Comparison of ENCODE assay signal across 28 cellular contexts in genomic region chr2:157321514-157321913, GRCh38. TPM values are rescaled to one million over a fixed set of nuclear protein-coding genes. Genes with fewer than 3 reads are reported as not detected.
DNase-seq lines count a peak whose midpoint lies in the region; FAIRE-seq and TF ChIP-seq lines count a peak whose summit lies in the region.
"Had no signal": no experiment of that assay in that cellular context is flagged by ENCODE, and none has a peak within 500 bp of the region (broad histone marks: within the 10 kb centered on the region; RNA-seq: fewer than 3 reads in every experiment).

No MANE protein-coding gene starts in this region.

- no TSS peak for BruUV-seq in OCI-LY7 (replicated peaks; lab: Mats Ljungman, UMichigan)

- H3K23ac ChIP-seq in H1 (ENCODE audit: insufficient read length), result no peak overlapping the region

- peak overlapping the region; percentile 12; the same call in 1 of the 2 replicates for H2AFZ ChIP-seq in OCI-LY7 (ENCODE audit: low read length)
- H2AFZ ChIP-seq in H1 (ENCODE audit: low read length), result no peak overlapping the region
- H2AFZ ChIP-seq: PC-9 had no signal

- H2AK5ac ChIP-seq in H1 (ENCODE audit: low read depth, low read length), result no peak overlapping the region

- H3K14ac ChIP-seq in H1 (ENCODE audit: insufficient read length), result no peak overlapping the region

- H2BK15ac ChIP-seq in H1 (ENCODE audit: low read length), result no peak overlapping the region

- TF ChIP-seq POLR2A in H1 (IDR thresholded peaks at IDR 0.05; ENCODE audit: control extremely low read depth in 1 of 2, low read depth in 2 of 2, low read length in 2 of 2), result no peak

- H3K27ac ChIP-seq in OCI-LY7 (ENCODE audit: low read depth, low read length, poor library complexity, severe bottlenecking), result no peak overlapping the region
- H3K27ac ChIP-seq in H1 (ENCODE audit: low read depth, low read length), result no peak overlapping the region
- peak overlapping the region; percentile 97 for H3K27ac ChIP-seq in substantia nigra (ENCODE audit: low read depth, low read length, poor library complexity, severe bottlenecking)
- no peak overlapping the region for H3K27ac ChIP-seq in colonic mucosa
- H3K27ac ChIP-seq: 22Rv1, cardiac muscle cell, KMS-11, pancreas, PC-9, upper lobe of left lung, WERI-Rb-1 had no signal

- H2BK20ac ChIP-seq in H1 (ENCODE audit: low read length), result no peak overlapping the region

- no peak overlapping the region for H3K4ac ChIP-seq in H1 (replicated peaks; ENCODE audit: insufficient read length, low read depth, low read length)

- 90 to 100% methylated on average over 1 to 2 of the region's 2 CpGs for WGBS in H1 (ENCODE audit: extremely low coverage in 1 of 2, insufficient coverage in 1 of 2, insufficient read length in 1 of 2, insufficient replicate concordance in 2 of 2, low coverage in 1 of 2, low lambda C conversion rate in 2 of 2, missing lambda C conversion rate in 1 of 2), 2 experiments

- H3K9me2 ChIP-seq in OCI-LY7 (ENCODE audit: insufficient read depth, low read length), result no peaks in the 10 kb centered on the region

- H3K27me3 ChIP-seq in H1 (replicated peaks in 1 of 4; ENCODE audit: control insufficient read depth in 3 of 4, extremely low read depth in 1 of 4, insufficient read depth in 3 of 4, low read length in 3 of 4) (no peaks in the 10 kb centered on the region), colonic mucosa (no peaks in the 10 kb centered on the region)
- H3K27me3 ChIP-seq: cardiac muscle cell, pancreas, upper lobe of left lung had no signal

- POLR2A ChIA-PET in OCI-LY7 (lab: Charles Lee) (no interaction called here), H1 (lab: Charles Lee; ENCODE audit: partially characterized antibody) (no interaction called here)

- H4K8ac ChIP-seq in H1 (ENCODE audit: extremely low read depth, insufficient read depth, low read length), result no peak overlapping the region

- H3K23me2 ChIP-seq in H1 (ENCODE audit: low read depth, low read length), result no peaks in the 10 kb centered on the region

- no peak overlapping the region for H4K5ac ChIP-seq in H1 (ENCODE audit: insufficient read length, low read depth, low read length)

- no peak overlapping the region for H4K91ac ChIP-seq in H1 (replicated peaks; ENCODE audit: insufficient read length, low read length)

- FAIRE-seq in H1 (lab: Jason Lieb, UNC), result no peak
- FAIRE-seq: astrocyte, pancreas had no signal

- H3K9ac ChIP-seq in H1 (replicated peaks in 1 of 4; ENCODE audit: extremely low read depth in 1 of 4, low read depth in 3 of 4, low read length in 3 of 4) (no peak overlapping the region), colonic mucosa (ENCODE audit: low read depth in 2 of 2, low read length in 2 of 2) (no peak overlapping the region)
- H3K9ac ChIP-seq: KMS-11 had no signal

- H3K4me2 ChIP-seq in OCI-LY7 (ENCODE audit: low read length) (no peak overlapping the region), H1 (ENCODE audit: insufficient read depth in 1 of 2, low read depth in 2 of 2, low read length in 2 of 2) (no peak overlapping the region)
- H3K4me2 ChIP-seq: KMS-11, PC-9 had no signal

- no peak overlapping the region for H2BK5ac ChIP-seq in H1 (ENCODE audit: low read depth, low read length)

- intact Hi-C loops in OCI-LY7 (cut with micrococcal nuclease; ENCODE audit: unreplicated experiment) (no loop called here), colonic mucosa (cut with DNase I) (loop anchor here (10.0 kb wide), 1 partner anchor 693 kb away; no protein-coding TSS in a partner anchor)

- no peak overlapping the region for H2BK12ac ChIP-seq in H1 (ENCODE audit: low read depth, low read length)

- H3K79me1 ChIP-seq in H1 (ENCODE audit: low read depth, low read length), result no peaks in the 10 kb centered on the region

- TF ChIP-seq CTCF in OCI-LY7 (conservative IDR thresholded peaks at IDR 0.05; ENCODE audit: low read length), result no peak
- TF ChIP-seq CTCF in H1 (IDR thresholded peaks at IDR 0.05; ENCODE audit: control extremely low read depth in 1 of 3, insufficient read depth in 1 of 3, low read depth in 1 of 3, low read length in 3 of 3), result no peak
- TF ChIP-seq CTCF in colonic mucosa (IDR thresholded peaks at IDR 0.05), result no peak

- H4K20me1 ChIP-seq in OCI-LY7 (ENCODE audit: insufficient read depth, low read length), result no peaks in the 10 kb centered on the region
- H4K20me1 ChIP-seq in H1 (replicated peaks in 1 of 2; ENCODE audit: control insufficient read depth in 1 of 2, insufficient read depth in 2 of 2, low read length in 2 of 2), result no peaks in the 10 kb centered on the region

- CTCF ChIA-PET in OCI-LY7 (lab: Charles Lee; ENCODE audit: unreplicated experiment) (no interaction called here), H1 (lab: Charles Lee; ENCODE audit: partially characterized antibody) (interaction anchor here (3.6 to 4.5 kb wide), 2 partner anchors 14 to 15 kb away, joined by 21 to 24 read pairs; no protein-coding TSS in a partner anchor)

- H3K4me3 ChIP-seq in OCI-LY7 (ENCODE audit: low read depth, low read length, poor library complexity, severe bottlenecking), result no peak overlapping the region
- H3K4me3 ChIP-seq in H1 (ENCODE audit: extremely low read depth in 1 of 4, insufficient read depth in 2 of 4, low read depth in 3 of 4, low read length in 4 of 4), result no peak overlapping the region
- H3K4me3 ChIP-seq in colonic mucosa, result no peak overlapping the region
- H3K4me3 ChIP-seq: cardiac muscle cell, pancreas, PC-9, upper lobe of left lung had no signal

- no peak overlapping the region for H3K56ac ChIP-seq in H1 (replicated peaks; ENCODE audit: insufficient read length, low read depth, low read length)

- no peak overlapping the region for H2BK120ac ChIP-seq in H1 (replicated peaks; ENCODE audit: low read depth, low read length)

- DNase-seq in DMS53 (lab: John Stamatoyannopoulos, UW) (peak; percentile 30), DMS53 treated with DMSO at 0.1 percent for 48 hours (lab: John Stamatoyannopoulos, UW; ENCODE audit: unreplicated experiment) (no peak), OCI-LY7 (ENCODE audit: low spot score) (no peak), H1 (ENCODE audit: low read depth in 1 of 2, low spot score in 2 of 2) (no peak), substantia nigra (lab: John Stamatoyannopoulos, UW) (no peak), colonic mucosa (no peak), GDM1 (lab: John Stamatoyannopoulos, UW) (no peak), NCI-H1417 (lab: John Stamatoyannopoulos, UW) (no peak)
- DNase-seq: activated CD4-positive, alpha-beta T cell treated with anti-CD3 and anti-CD28 coated beads for 48 hours; activated naive CD4-positive, alpha-beta T cell treated with anti-CD3 and anti-CD28 coated beads, Interleukin-2, amount 50 U/mL, for 16 hours; CD4-positive, CD25-positive, alpha-beta regulatory T cell; cortex of kidney; erythroblast; HFFc6; immature natural killer cell; NCI-H1694 treated with DMSO at 0.1 percent for 48 hours; NCI-H446 treated with DMSO at 0.1 percent for 48 hours; nephron progenitor cell; pancreas; PC-9; retina; upper lobe of left lung; WERI-Rb-1 had no signal

- H3K9me3 ChIP-seq in OCI-LY7 (ENCODE audit: low read length) (no peaks in the 10 kb centered on the region), H1 (ENCODE audit: insufficient read depth in 2 of 2, low read depth in 1 of 2, low read length in 1 of 2) (no peaks in the 10 kb centered on the region), colonic mucosa (no peaks in the 10 kb centered on the region)
- H3K9me3 ChIP-seq: pancreas, upper lobe of left lung had no signal

- H3K36me3 ChIP-seq in OCI-LY7 (ENCODE audit: insufficient read depth, low read length) (no peaks in the 10 kb centered on the region), H1 (ENCODE audit: control insufficient read depth in 2 of 4, insufficient read depth in 4 of 4, low read length in 3 of 4) (no peaks in the 10 kb centered on the region), colonic mucosa (no peaks in the 10 kb centered on the region)
- H3K36me3 ChIP-seq: cardiac muscle cell, pancreas, upper lobe of left lung, WERI-Rb-1 had no signal

- TF ChIP-seq RAD21 in H1 (IDR thresholded peaks at IDR 0.05 in 1 of 2, conservative IDR thresholded peaks at IDR 0.05 in 1 of 2; ENCODE audit: low read depth in 2 of 2, low read length in 2 of 2), result no peak

- no peak for TF ChIP-seq EP300 in H1 (IDR thresholded peaks at IDR 0.05; ENCODE audit: borderline replicate concordance in 1 of 2, low read depth in 2 of 2, low read length in 2 of 2)

- H3K4me1 ChIP-seq in OCI-LY7 (ENCODE audit: insufficient read depth, low read length, poor library complexity, severe bottlenecking) (peaks cover 5% of the 10 kb centered on the region), H1 (replicated peaks in 1 of 4; ENCODE audit: control insufficient read depth in 3 of 4, insufficient read depth in 4 of 4, low read length in 3 of 4) (peaks cover 0 to 9% (median 5%) of the 10 kb centered on the region in 4 experiments; a peak in 6 of 7 replicates), colonic mucosa (no peaks in the 10 kb centered on the region)
- H3K4me1 ChIP-seq: pancreas, upper lobe of left lung had no signal

- H3K18ac ChIP-seq in H1 (ENCODE audit: extremely low read depth, low read length), result no peak overlapping the region

- no peaks in the 10 kb centered on the region for H3K79me2 ChIP-seq in OCI-LY7 (ENCODE audit: insufficient read depth, low read depth, low read length)
- no peaks in the 10 kb centered on the region for H3K79me2 ChIP-seq in H1 (ENCODE audit: control insufficient read depth in 1 of 2, insufficient read depth in 2 of 2, low read length in 2 of 2)

TF ChIP-seq in H1, 55 proteins besides CTCF, POLR2A, EP300 and RAD21:
- TF ChIP-seq RFX5 (IDR thresholded peaks at IDR 0.05; ENCODE audit: borderline replicate concordance, low read depth, low read length) (no peak), CEBPB (IDR thresholded peaks at IDR 0.05; ENCODE audit: low read depth, low read length) (0 out of 2 replicates have a peak, but pooled peaks have one; percentile 18)

RNA-seq across cellular contexts. Expression of gene ERMN, which starts 4.1 kb away (rescaled TPM):
- 1.4 and 2.2 TPM in 2 replicates for total RNA-seq in OCI-LY7 (2014; rRNA removed; shearing (Covaris generic))
- total RNA-seq in OCI-LY7 (2022), result 2.1 and 3.7 TPM in 2 replicates
- not detected in 2 replicates for total RNA-seq in H1 (2021; fragmentation: NEBNext Ultra II Directional; extraction: Animal tissue kit (Norgen Biotek cat#: 25700))
- polyA plus RNA-seq in H1 (2011; rRNA removed), result 0.02 and 0.11 TPM in 2 replicates
- 0.06 TPM for polyA plus RNA-seq in H1 (2011; cell fraction: cytosol; rRNA removed)
- 0.03 TPM for polyA plus RNA-seq in H1 (2011; cell fraction: nucleus; rRNA removed)
- polyA plus RNA-seq in H1 (2012, experiment 1 of 2), result 0.17 to 0.40 TPM (median 0.37 TPM) in 3 of 4 replicates, not detected in the other
- not detected for polyA plus RNA-seq in H1 (2012, experiment 2 of 2)
- 0.28 TPM for polyA plus RNA-seq in H1 (2013, experiment 1 of 2)
- polyA plus RNA-seq in H1 (2013, experiment 2 of 2), result 0.06 TPM
- 0.07 and 0.13 TPM in 2 replicates for polyA minus RNA-seq in H1 (2011; rRNA and poly(A)+ RNA removed)
- not detected for polyA minus RNA-seq in H1 (2011; cell fraction: cytosol; rRNA and poly(A)+ RNA removed)
- 1.8 TPM for polyA minus RNA-seq in H1 (2011; cell fraction: nucleus; rRNA and poly(A)+ RNA removed)
- total RNA-seq in colonic mucosa, result under 1 TPM; 0.11 to 0.37 TPM
- total RNA-seq: HFFc6, PC-9, Right ventricle myocardium inferior had no signal
- polyA plus RNA-seq: cardiac muscle cell; CD4-positive, CD25-positive, alpha-beta regulatory T cell had no signal
